ENCODE assay signal across 19 cellular contexts in genomic region chr14:89451229-89451628, GRCh38. TPM values are rescaled to one million over a fixed set of nuclear protein-coding genes. Genes with fewer than 3 reads are reported as not detected.
A peak's percentile ranks its signal among the peaks of the same experiment; 100 is the strongest.
DNase-seq lines count a peak whose midpoint lies in the region; ATAC-seq, FAIRE-seq and TF ChIP-seq lines count a peak whose summit lies in the region.
"Had no signal": no experiment of that assay in that cellular context is flagged by ENCODE, and none has a peak within 500 bp of the region (broad histone marks: within the 10 kb centered on the region; RNA-seq: fewer than 3 reads in every experiment).

No MANE protein-coding gene starts in this region.

- H3K9ac ChIP-seq in liver (ENCODE audit: low read depth in 1 of 2, low read length in 2 of 2) (peak overlapping the region in 1 of 2 donors; percentile 44), HepG2 (ENCODE audit: insufficient read depth, low read depth, low read length) (no peak overlapping the region)

- H3K27me3 ChIP-seq in liver (ENCODE audit: control insufficient read depth in 4 of 4, insufficient read depth in 4 of 4, low read length in 3 of 4) (no peaks in the 10 kb centered on the region), HepG2 (ENCODE audit: control insufficient read depth in 1 of 2, insufficient read depth in 2 of 2, low read length in 2 of 2) (no peaks in the 10 kb centered on the region), right lobe of liver (no peaks in the 10 kb centered on the region)

- no peak overlapping the region for H2AFZ ChIP-seq in HepG2 (ENCODE audit: low read length)

- intact Hi-C loops in HepG2 (cut with micrococcal nuclease; ENCODE audit: unreplicated experiment) (no loop called here), right lobe of liver (cut with DNase I) (no loop called here)

- TF ChIP-seq CTCF in liver (IDR thresholded peaks at IDR 0.05; ENCODE audit: low read depth, low read length, missing input control) (no peak), HepG2 (CRISPR knock-in tag; IDR thresholded peaks at IDR 0.05) (no peak), WTC11 (IDR thresholded peaks at IDR 0.05) (no peak), right lobe of liver (IDR thresholded peaks at IDR 0.05) (no peak)

- H3K4me2 ChIP-seq in HepG2 (ENCODE audit: low read depth, low read length), result no peak overlapping the region

- no peaks in the 10 kb centered on the region for H4K20me1 ChIP-seq in HepG2 (ENCODE audit: insufficient read depth, low read length)

- TF ChIP-seq POLR2A in HepG2 (IDR thresholded peaks at IDR 0.05; ENCODE audit: insufficient read depth in 1 of 2, low read depth in 2 of 2, low read length in 2 of 2), result no peak
- no peak for TF ChIP-seq POLR2A in right lobe of liver (IDR thresholded peaks at IDR 0.05)

- H3K27ac ChIP-seq in liver (ENCODE audit: low read depth in 1 of 2, low read length in 2 of 2) (peak overlapping the region; percentile 46 to 49), HepG2 (ENCODE audit: extremely low read length, insufficient read depth, low read length) (no peak overlapping the region), right lobe of liver (no peak overlapping the region)
- H3K27ac ChIP-seq: C4-2B, HL-60 had no signal

- TF ChIP-seq EP300 in HepG2 (IDR thresholded peaks at IDR 0.05; ENCODE audit: low read depth in 2 of 2, low read length in 2 of 2), result no peak
- TF ChIP-seq EP300 in HepG2 (CRISPR knock-in tag; IDR thresholded peaks at IDR 0.05; ENCODE audit: borderline replicate concordance), result no peak

- H3K4me1 Mint-ChIP-seq in WTC11, result peaks cover 68% of the 10 kb centered on the region

- no peak overlapping the region for H3K4me3 Mint-ChIP-seq in WTC11
- H3K4me3 Mint-ChIP-seq: B cell; CD4-positive, alpha-beta memory T cell had no signal

- 42% methylated on average over 9 of the region's 9 CpGs for WGBS in liver
- 96% methylated on average over 9 of the region's 9 CpGs for WGBS in HepG2 (ENCODE audit: low lambda C conversion rate)
- WGBS in right lobe of liver (ENCODE audit: insufficient coverage, low coverage, low lambda C conversion rate, missing lambda C conversion rate), result 44% methylated on average over 8 of the region's 9 CpGs

- H3K4me1 ChIP-seq in liver (ENCODE audit: control insufficient read depth in 4 of 4, insufficient read depth in 4 of 4, low read length in 3 of 4), result peaks cover 1 to 15% (median 12%) of the 10 kb centered on the region in 4 donors
- peaks cover 6% of the 10 kb centered on the region for H3K4me1 ChIP-seq in HepG2 (ENCODE audit: insufficient read depth, low read length)
- peaks cover 0 to 15% (median 6%) of the 10 kb centered on the region in 4 donors for H3K4me1 ChIP-seq in right lobe of liver

- no TSS peak for BruUV-seq in HepG2 (replicated peaks; lab: Mats Ljungman, UMichigan)

- H3K9me3 ChIP-seq in liver (ENCODE audit: control insufficient read depth in 4 of 4, low read length in 3 of 4) (no peaks in the 10 kb centered on the region), HepG2 (ENCODE audit: low read length) (no peaks in the 10 kb centered on the region), right lobe of liver (no peaks in the 10 kb centered on the region)

- H3K79me2 ChIP-seq in HepG2 (ENCODE audit: insufficient read depth, low read length), result no peaks in the 10 kb centered on the region

- ATAC-seq in HepG2 (no peak), WTC11 (no peak), right lobe of liver (peak; percentile 69 to 87 (median 84))

- no peaks in the 10 kb centered on the region for H3K27me3 Mint-ChIP-seq in WTC11 (ENCODE audit: low read depth)
- H3K27me3 Mint-ChIP-seq: B cell; CD4-positive, alpha-beta memory T cell had no signal

- TF ChIP-seq RAD21 in liver (IDR thresholded peaks at IDR 0.05) (peak; percentile 33 to 54), HepG2 (CRISPR knock-in tag; IDR thresholded peaks at IDR 0.05) (no peak)

- H3K36me3 ChIP-seq in liver (ENCODE audit: control insufficient read depth in 4 of 4, insufficient read depth in 3 of 4, low read depth in 1 of 4, low read length in 3 of 4) (no peaks in the 10 kb centered on the region), HepG2 (replicated peaks in 1 of 2; ENCODE audit: control insufficient read depth in 1 of 2, insufficient read depth in 2 of 2, low read length in 2 of 2) (no peaks in the 10 kb centered on the region; a peak in 1 of 5 replicates), right lobe of liver (no peaks in the 10 kb centered on the region)

- in situ Hi-C loops in HepG2 (cut with HindIII; ENCODE audit: extremely low pct_ligation_motif_present, low pct_unique_long_range_greater_than_20kb), result no loop called here

- FAIRE-seq in HepG2 (lab: Jason Lieb, UNC), result no peak
- FAIRE-seq: A204.1, GM12892, GM19239, H54 had no signal

- H3K27ac Mint-ChIP-seq in WTC11, result peak overlapping the region; percentile 42
- H3K27ac Mint-ChIP-seq: B cell had no signal

- no peaks in the 10 kb centered on the region for H3K9me3 Mint-ChIP-seq in WTC11
- H3K9me3 Mint-ChIP-seq: CD4-positive, alpha-beta memory T cell had no signal

- H3K36me3 Mint-ChIP-seq in WTC11, result peaks cover 3% of the 10 kb centered on the region; the same call in 1 of the 2 replicates

- POLR2A ChIA-PET in HepG2 (lab: Yijun Ruan, JAX), result no interaction called here
- POLR2A ChIA-PET in WTC11 (lab: Charles Lee), result no interaction called here

- DNase-seq in HepG2 (ENCODE audit: low spot score), result no peak
- no peak for DNase-seq in WTC11 (ENCODE audit: low spot score)
- DNase-seq in right lobe of liver, result peak; percentile 49 to 69 (median 60)
- no peak for DNase-seq in nucleus accumbens (lab: John Stamatoyannopoulos, UW)
- DNase-seq in islet precursor cell, result no peak
- DNase-seq in NCI-H2081 (lab: John Stamatoyannopoulos, UW), result no peak
- DNase-seq: CD4-positive, alpha-beta memory T cell; DMS153; DMS79 treated with DMSO at 0.1 percent for 48 hours; EL; GDM1 had no signal

- H3K4me3 ChIP-seq in liver (ENCODE audit: low read depth in 1 of 3, low read length in 3 of 3), result no peak overlapping the region
- no peak overlapping the region for H3K4me3 ChIP-seq in HepG2 (replicated peaks in 1 of 3; ENCODE audit: insufficient read depth in 1 of 3, low read depth in 2 of 3, low read length in 3 of 3)
- H3K4me3 ChIP-seq in right lobe of liver, result no peak overlapping the region

- CTCF ChIA-PET in HepG2 (lab: Yijun Ruan, JAX; ENCODE audit: low intra/inter-chr PET ratio, low total read pairs) (no interaction called here), WTC11 (lab: Charles Lee) (no interaction called here)

TF ChIP-seq in liver, 16 proteins besides CTCF, POLR2A, EP300 and RAD21 (continues in another document):
- peak; percentile 44 to 45 for TF ChIP-seq HNF4A (conservative IDR thresholded peaks at IDR 0.05)
- peak; percentile 8 for TF ChIP-seq FOXA2 (IDR thresholded peaks at IDR 0.05)
- peak in 1 of 2 donors; percentile 32 for TF ChIP-seq JUND (IDR thresholded peaks at IDR 0.05)
- TF ChIP-seq EGR1 (IDR thresholded peaks at IDR 0.05; ENCODE audit: low read depth in 2 of 2), result no peak
- no peak for TF ChIP-seq HNF4G (IDR thresholded peaks at IDR 0.05)
- peak; percentile 10 for TF ChIP-seq SP1 (IDR thresholded peaks at IDR 0.05)

TF ChIP-seq in HepG2, 621 proteins besides CTCF, POLR2A, EP300 and RAD21 (continues in another document):
- no peak for TF ChIP-seq MED8 (CRISPR knock-in tag; IDR thresholded peaks at IDR 0.05; ENCODE audit: insufficient replicate concordance)

TF ChIP-seq in WTC11, 78 proteins besides CTCF, POLR2A, EP300 and RAD21 (continues in another document):
- no peak for TF ChIP-seq TCF7 (CRISPR knock-in tag; IDR thresholded peaks at IDR 0.05; ENCODE audit: low read depth)
- no peak for TF ChIP-seq TEAD1 (CRISPR knock-in tag; IDR thresholded peaks at IDR 0.05)
- no peak for TF ChIP-seq GTF2I (CRISPR knock-in tag; conservative IDR thresholded peaks at IDR 0.05)
- no peak for TF ChIP-seq ATF3 (CRISPR knock-in tag; conservative IDR thresholded peaks at IDR 0.05)
- TF ChIP-seq FOXP1 (CRISPR knock-in tag; IDR thresholded peaks at IDR 0.05; ENCODE audit: borderline replicate concordance), result no peak
- no peak for TF ChIP-seq MXD4 (CRISPR knock-in tag; IDR thresholded peaks at IDR 0.05; ENCODE audit: borderline replicate concordance)
- TF ChIP-seq OVOL2 (CRISPR knock-in tag; IDR thresholded peaks at IDR 0.05; ENCODE audit: borderline replicate concordance), result no peak

RNA-seq across cellular contexts. Expression of gene FOXN3, which starts 34.2 kb away (rescaled TPM):
- total RNA-seq in liver (10 to 100 TPM; 37.7 to 44.8 TPM), HepG2 (2016; rRNA removed; fragmentation: Illumina TruSeq; extraction: Trizol) (32.4 and 42.4 TPM in 2 replicates), WTC11 (2021) (143 to 170 TPM (median 147 TPM) in 3 replicates), right lobe of liver (10 to 100 TPM; 41.5 to 74.2 (median 55.8) TPM)
- polyA plus RNA-seq in liver (10 to 100 TPM; 17.8 to 32.8 TPM), HepG2 (2011; rRNA removed) (64.7 and 70.2 TPM in 2 replicates)
- total RNA-seq in HepG2 (2016; cell fraction: cytosol; rRNA removed; fragmentation: Illumina TruSeq; extraction: Trizol; ENCODE audit: low read depth), result 21.8 and 24.1 TPM in 2 replicates
- 31.8 and 34.4 TPM in 2 replicates for total RNA-seq in HepG2 (2016; cell fraction: insoluble cytoplasmic fraction; rRNA removed; fragmentation: Illumina TruSeq; extraction: Trizol)
- 34.0 and 40.7 TPM in 2 replicates for total RNA-seq in HepG2 (2016; cell fraction: membrane; rRNA removed; fragmentation: Illumina TruSeq; extraction: Trizol)
- total RNA-seq in HepG2 (2016; cell fraction: nucleus; rRNA removed; fragmentation: Illumina TruSeq; extraction: Trizol), result 56.5 and 60.0 TPM in 2 replicates
- 47.5 and 57.5 TPM in 2 replicates for polyA plus RNA-seq in HepG2 (2011; cell fraction: cytosol; rRNA removed)
- polyA plus RNA-seq in HepG2 (2011; cell fraction: nucleus; rRNA removed), result 59.1 and 68.8 TPM in 2 replicates
- 75.4 and 83.5 TPM in 2 replicates for polyA plus RNA-seq in HepG2 (2012)
- 12.3 and 14.4 TPM in 2 replicates for polyA plus RNA-seq in HepG2 (2016; cell fraction: cytosol; fragmentation: Illumina TruSeq; extraction: Trizol; ENCODE audit: low read depth)
- polyA plus RNA-seq in HepG2 (2016; cell fraction: insoluble cytoplasmic fraction; fragmentation: Illumina TruSeq; extraction: Trizol; ENCODE audit: low read depth), result 34.1 and 37.2 TPM in 2 replicates
- 22.0 and 25.1 TPM in 2 replicates for polyA plus RNA-seq in HepG2 (2016; cell fraction: membrane; fragmentation: Illumina TruSeq; extraction: Trizol; ENCODE audit: low read depth)
- 26.9 and 29.4 TPM in 2 replicates for polyA plus RNA-seq in HepG2 (2016; cell fraction: nucleus; fragmentation: Illumina TruSeq; extraction: Trizol; ENCODE audit: insufficient read depth, low read depth)
- 33.5 and 214 TPM in 2 replicates for polyA minus RNA-seq in HepG2 (2011; rRNA and poly(A)+ RNA removed; ENCODE audit: low replicate concordance)
- polyA minus RNA-seq in HepG2 (2011; cell fraction: cytosol; rRNA and poly(A)+ RNA removed), result 84.8 and 100 TPM in 2 replicates
- 187 and 226 TPM in 2 replicates for polyA minus RNA-seq in HepG2 (2011; cell fraction: nucleus; rRNA and poly(A)+ RNA removed)

Comparison
In these comparisons a context has a peak if more than half of its experiments do, and no peak if none do; other contexts are left out.
1. H3K27ac ChIP-seq: peak in liver (2 of 2); none in HepG2 (single experiment) and right lobe of liver (0 of 3).
2. ATAC-seq: peak in right lobe of liver (4 of 4); none in HepG2 (single experiment) and WTC11 (single experiment).
3. DNase-seq: peak in right lobe of liver (3 of 3); none in HepG2 (single experiment), WTC11 (single experiment), nucleus accumbens (0 of 56), islet precursor cell (single experiment) and NCI-H2081 (0 of 2).